16 cellular contexts compared by ENCODE assay signal in the genomic region with DNA sequence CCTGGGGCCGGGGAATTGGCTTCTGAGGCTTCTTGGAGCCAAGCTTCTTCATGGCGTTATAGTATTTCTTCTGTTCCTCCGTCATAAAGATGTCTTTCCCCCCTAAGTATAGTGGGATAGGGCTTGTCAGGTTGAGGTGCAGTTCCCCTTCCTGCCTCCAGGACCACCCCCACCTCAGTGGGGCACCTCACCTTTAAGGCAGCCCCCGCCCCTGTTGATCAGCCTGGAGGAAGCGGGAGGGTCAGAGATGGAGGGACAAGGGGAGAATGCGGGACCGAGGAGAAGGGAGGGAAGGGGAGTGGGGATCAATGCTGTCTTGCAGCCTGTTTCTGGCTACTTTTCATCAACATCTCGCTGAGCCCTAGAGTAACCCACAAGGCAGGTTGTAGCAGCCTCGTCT. TPM values are rescaled to one million over a fixed set of nuclear protein-coding genes. Genes with fewer than 3 reads are reported as not detected.
A peak's percentile ranks its signal among the peaks of the same experiment; 100 is the strongest.
DNase-seq lines count a peak whose midpoint lies in the region; ATAC-seq and TF ChIP-seq lines count a peak whose summit lies in the region.
"Had no signal": no experiment of that assay in that cellular context is flagged by ENCODE, and none has a peak within 500 bp of the region (broad histone marks: within the 10 kb centered on the region; RNA-seq: fewer than 3 reads in every experiment).

No MANE protein-coding gene starts in this region.

- peak; percentile 38 for TF ChIP-seq CTCF in CD8-positive, alpha-beta T cell (IDR thresholded peaks at IDR 0.05)
- TF ChIP-seq CTCF in KMS-11 (conservative IDR thresholded peaks at IDR 0.05; ENCODE audit: low read depth, low read length) (0 out of 2 replicates have a peak, but pooled peaks have one; percentile 19), fibroblast of pulmonary artery (IDR thresholded peaks at IDR 0.05; ENCODE audit: low read length, missing control alignments) (peak; percentile 2)

- H3K36me3 ChIP-seq in CD8-positive, alpha-beta T cell (ENCODE audit: insufficient read depth, low read length), result no peaks in the 10 kb centered on the region
- no peaks in the 10 kb centered on the region for H3K36me3 ChIP-seq in KMS-11 (ENCODE audit: insufficient read depth)
- H3K36me3 ChIP-seq: gastroesophageal sphincter, Peyer's patch, stomach had no signal

- intact Hi-C loops in CD8-positive, alpha-beta T cell (cut with DNase I, micrococcal nuclease), result no loop called here
- intact Hi-C loops in activated T-helper 2 cell treated with anti-CD3 and anti-CD28 coated beads, Interferon-gamma antibody, Interleukin-2, Interleukin-4, amounts not matched to agents 10 μg/mL and 5 μg/mL and 100 μg/mL, durations not matched to agents 14 hours and 24 hours and 36 hours (cut with micrococcal nuclease), result no loop called here

- H3K36me3 Mint-ChIP-seq in CD8-positive, alpha-beta T cell, result no peaks in the 10 kb centered on the region
- H3K36me3 Mint-ChIP-seq in activated T-helper 2 cell treated with anti-CD3 and anti-CD28 coated beads, Interferon-gamma antibody, Interleukin-2, Interleukin-4, amounts not matched to agents 10 μg/mL and 5 μg/mL and 100 μg/mL, durations not matched to agents 14 hours and 24 hours and 36 hours (ENCODE audit: low read depth), result no peaks in the 10 kb centered on the region

- H3K4me3 ChIP-seq in CD8-positive, alpha-beta T cell (ENCODE audit: low read depth, low read length), result no peak overlapping the region
- H3K4me3 ChIP-seq in KMS-11 (IDR thresholded peaks at IDR 0.05; ENCODE audit: insufficient read depth, low read depth, low read length) (no peak overlapping the region), fibroblast of pulmonary artery (replicated peaks; ENCODE audit: low read depth, low read length) (no peak overlapping the region)
- H3K4me3 ChIP-seq: gastroesophageal sphincter, Peyer's patch, skin epidermis, stomach had no signal

- peaks cover 18% of the 10 kb centered on the region for H3K4me1 Mint-ChIP-seq in CD8-positive, alpha-beta T cell (ENCODE audit: low read depth)
- H3K4me1 Mint-ChIP-seq in activated T-helper 2 cell treated with anti-CD3 and anti-CD28 coated beads, Interferon-gamma antibody, Interleukin-2, Interleukin-4, amounts not matched to agents 10 μg/mL and 5 μg/mL and 100 μg/mL, durations not matched to agents 14 hours and 24 hours and 36 hours (ENCODE audit: low read depth), result peaks cover 17% of the 10 kb centered on the region

- CTCF ChIA-PET in CD8-positive, alpha-beta T cell (lab: Charles Lee), result interaction anchor here (2.6 kb wide), 1 partner anchor 24 kb away, joined by 18 read pairs; a partner anchor contains a TSS

- no peaks in the 10 kb centered on the region for H3K27me3 Mint-ChIP-seq in CD8-positive, alpha-beta T cell (ENCODE audit: low read depth)
- H3K27me3 Mint-ChIP-seq in activated T-helper 2 cell treated with anti-CD3 and anti-CD28 coated beads, Interferon-gamma antibody, Interleukin-2, Interleukin-4, amounts not matched to agents 10 μg/mL and 5 μg/mL and 100 μg/mL, durations not matched to agents 14 hours and 24 hours and 36 hours (ENCODE audit: low read depth), result peaks cover 2% of the 10 kb centered on the region

- no peaks in the 10 kb centered on the region for H3K9me3 ChIP-seq in CD8-positive, alpha-beta T cell (ENCODE audit: low read length)
- H3K9me3 ChIP-seq: gastroesophageal sphincter, Peyer's patch, stomach had no signal

- no peak overlapping the region for H3K9ac ChIP-seq in KMS-11

- H3K79me2 ChIP-seq in KMS-11 (ENCODE audit: insufficient read depth, low read depth), result no peaks in the 10 kb centered on the region

- no peak overlapping the region for H3K27ac ChIP-seq in CD8-positive, alpha-beta T cell (ENCODE audit: low read depth, low read length)
- no peak overlapping the region for H3K27ac ChIP-seq in KMS-11
- H3K27ac ChIP-seq: gastroesophageal sphincter, Peyer's patch, skin epidermis, stomach had no signal

- peaks cover 20% of the 10 kb centered on the region for H3K4me1 ChIP-seq in CD8-positive, alpha-beta T cell (ENCODE audit: insufficient read depth, low read length)
- no peaks in the 10 kb centered on the region for H3K4me1 ChIP-seq in KMS-11 (ENCODE audit: low read depth, poor library complexity, severe bottlenecking)
- H3K4me1 ChIP-seq: gastroesophageal sphincter had no signal

- H3K9me3 Mint-ChIP-seq in CD8-positive, alpha-beta T cell, result no peaks in the 10 kb centered on the region
- H3K9me3 Mint-ChIP-seq in activated T-helper 2 cell treated with anti-CD3 and anti-CD28 coated beads, Interferon-gamma antibody, Interleukin-2, Interleukin-4, amounts not matched to agents 10 μg/mL and 5 μg/mL and 100 μg/mL, durations not matched to agents 14 hours and 24 hours and 36 hours, result no peaks in the 10 kb centered on the region
- H3K9me3 Mint-ChIP-seq: T-helper 1 cell treated with Interleukin-12 subunit alpha and Interleukin-12 subunit beta and Interleukin-4 antibody, amounts not matched to agents 30 μg/mL and 1 μg/mL, for 36 hours had no signal

- no peak overlapping the region for H3K4me2 ChIP-seq in KMS-11

- no peak for DNase-seq in CD8-positive, alpha-beta T cell
- DNase-seq in fibroblast of pulmonary artery (ENCODE audit: low read depth) (no peak), middle frontal gyrus (ENCODE audit: extremely low spot score, low spot score) (no peak)
- no peak for DNase-seq in activated T-helper 2 cell treated with anti-CD3 and anti-CD28 coated beads, Interferon-gamma antibody, Interleukin-2, Interleukin-4, amounts not matched to agents 10 μg/mL and 5 μg/mL and 100 μg/mL, durations not matched to agents 14 hours and 24 hours and 36 hours (ENCODE audit: low spot score)
- DNase-seq: C1 segment of cervical spinal cord, NCI-H1417 treated with DMSO at 0.1 percent for 48 hours, NCI-H510A, Peyer's patch, stomach had no signal

- POLR2A ChIA-PET in CD8-positive, alpha-beta T cell (lab: Charles Lee), result no interaction called here

- no peak overlapping the region for H3K27ac Mint-ChIP-seq in CD8-positive, alpha-beta T cell
- no peak overlapping the region for H3K27ac Mint-ChIP-seq in activated T-helper 2 cell treated with anti-CD3 and anti-CD28 coated beads, Interferon-gamma antibody, Interleukin-2, Interleukin-4, amounts not matched to agents 10 μg/mL and 5 μg/mL and 100 μg/mL, durations not matched to agents 14 hours and 24 hours and 36 hours
- H3K27ac Mint-ChIP-seq: T-helper 1 cell treated with Interleukin-12 subunit alpha and Interleukin-12 subunit beta and Interleukin-4 antibody, amounts not matched to agents 30 μg/mL and 1 μg/mL, for 36 hours had no signal

- H2AFZ ChIP-seq in KMS-11 (ENCODE audit: low read depth), result no peak overlapping the region

- H3K27me3 ChIP-seq in CD8-positive, alpha-beta T cell (ENCODE audit: insufficient read depth, low read length), result no peaks in the 10 kb centered on the region
- H3K27me3 ChIP-seq in KMS-11 (ENCODE audit: insufficient read depth, low read depth), result peaks cover 4% of the 10 kb centered on the region; the same call in 1 of the 2 replicates
- H3K27me3 ChIP-seq: Peyer's patch had no signal

- ATAC-seq in CD8-positive, alpha-beta T cell, result no peak
- ATAC-seq in HG02884 (IDR thresholded peaks at IDR 0.05; ENCODE audit: unreplicated experiment), result no peak
- ATAC-seq: gastroesophageal sphincter had no signal

- no peak overlapping the region for H3K4me3 Mint-ChIP-seq in CD8-positive, alpha-beta T cell
- H3K4me3 Mint-ChIP-seq in activated T-helper 2 cell treated with anti-CD3 and anti-CD28 coated beads, Interferon-gamma antibody, Interleukin-2, Interleukin-4, amounts not matched to agents 10 μg/mL and 5 μg/mL and 100 μg/mL, durations not matched to agents 14 hours and 24 hours and 36 hours (ENCODE audit: low read depth), result no peak overlapping the region
- H3K4me3 Mint-ChIP-seq: T-helper 1 cell treated with Interleukin-12 subunit alpha and Interleukin-12 subunit beta and Interleukin-4 antibody, amounts not matched to agents 30 μg/mL and 1 μg/mL, for 36 hours had no signal

- no peaks in the 10 kb centered on the region for H4K20me1 ChIP-seq in KMS-11 (ENCODE audit: insufficient read depth)

RNA-seq across cellular contexts. Expression of a gene that starts 11.6 kb away (rescaled TPM):
- total RNA-seq in CD8-positive, alpha-beta T cell, result 1 to 10 TPM; 2.9 to 3.2 TPM
- total RNA-seq in activated T-helper 2 cell treated with anti-CD3 and anti-CD28 coated beads, Interferon-gamma antibody, Interleukin-2, Interleukin-4, amounts not matched to agents 10 μg/mL and 5 μg/mL and 100 μg/mL, durations not matched to agents 14 hours and 24 hours and 36 hours, result 28.8 and 33.2 TPM in 2 replicates

RNA-seq across cellular contexts. Expression of a gene that starts 25.1 kb away (rescaled TPM):
- total RNA-seq in CD8-positive, alpha-beta T cell, result not detected
- total RNA-seq in activated T-helper 2 cell treated with anti-CD3 and anti-CD28 coated beads, Interferon-gamma antibody, Interleukin-2, Interleukin-4, amounts not matched to agents 10 μg/mL and 5 μg/mL and 100 μg/mL, durations not matched to agents 14 hours and 24 hours and 36 hours, result not detected in 2 replicates
- total RNA-seq: gastroesophageal sphincter, mesenteric fat pad, omental fat pad, Peyer's patch, stomach had no signal

RNA-seq across cellular contexts. Expression of a gene that starts 29.0 kb away (rescaled TPM):
- under 1 TPM in 1 of 2 experiments, not detected in 1; 0.14 TPM for total RNA-seq in CD8-positive, alpha-beta T cell
- total RNA-seq in activated T-helper 2 cell treated with anti-CD3 and anti-CD28 coated beads, Interferon-gamma antibody, Interleukin-2, Interleukin-4, amounts not matched to agents 10 μg/mL and 5 μg/mL and 100 μg/mL, durations not matched to agents 14 hours and 24 hours and 36 hours, result 0.11 and 0.14 TPM in 2 replicates

RNA-seq across cellular contexts. Expression of a gene that starts 32.7 kb away (rescaled TPM):
- not detected for total RNA-seq in CD8-positive, alpha-beta T cell
- total RNA-seq in activated T-helper 2 cell treated with anti-CD3 and anti-CD28 coated beads, Interferon-gamma antibody, Interleukin-2, Interleukin-4, amounts not matched to agents 10 μg/mL and 5 μg/mL and 100 μg/mL, durations not matched to agents 14 hours and 24 hours and 36 hours, result not detected in 2 replicates
- total RNA-seq: gastroesophageal sphincter, mesenteric fat pad, omental fat pad, Peyer's patch, stomach had no signal

RNA-seq across cellular contexts. Expression of a gene that starts 47.4 kb away (rescaled TPM):
- not detected for total RNA-seq in CD8-positive, alpha-beta T cell
- not detected in 2 replicates for total RNA-seq in activated T-helper 2 cell treated with anti-CD3 and anti-CD28 coated beads, Interferon-gamma antibody, Interleukin-2, Interleukin-4, amounts not matched to agents 10 μg/mL and 5 μg/mL and 100 μg/mL, durations not matched to agents 14 hours and 24 hours and 36 hours
- total RNA-seq: gastroesophageal sphincter, mesenteric fat pad, omental fat pad, Peyer's patch, stomach had no signal
